1 cellular context compared by ENCODE assay signal in the genomic region with DNA sequence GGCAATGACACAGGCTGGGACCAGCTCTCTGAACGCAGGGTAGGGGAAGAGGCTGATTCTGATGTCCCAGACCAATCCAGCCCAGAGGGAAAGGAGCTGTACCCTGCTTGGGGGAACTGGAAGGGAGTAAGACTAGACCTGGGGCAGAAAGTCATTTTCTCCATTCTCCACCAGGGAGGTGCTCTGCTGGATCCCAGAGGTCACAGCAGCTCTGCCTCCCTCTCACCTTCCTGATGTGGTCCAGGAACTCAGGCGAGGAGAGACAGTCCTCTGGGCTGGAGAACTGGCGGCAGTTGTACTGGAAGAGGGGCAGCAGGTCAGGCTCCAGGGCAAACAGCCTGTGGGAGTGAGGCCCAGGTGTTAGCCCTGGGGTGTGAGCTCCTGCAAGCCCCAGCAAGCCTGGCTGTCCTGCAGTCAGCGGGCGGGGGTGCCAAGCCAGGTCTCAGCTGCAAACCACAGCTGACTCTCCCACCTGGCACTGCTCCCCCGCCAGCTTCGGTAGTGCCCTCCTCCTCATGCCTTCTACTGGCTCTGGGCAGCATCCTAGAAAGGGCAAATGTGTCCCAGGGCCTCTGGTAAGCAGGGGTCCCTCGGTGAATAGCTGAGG.
TF ChIP-seq lines count a peak whose summit lies in the region.

No MANE protein-coding gene starts in this region.

TF ChIP-seq in HCT116, 20 proteins besides CTCF, POLR2A, EP300 and RAD21 (continued from another document):
- no peak for TF ChIP-seq REST (IDR thresholded peaks at IDR 0.05; ENCODE audit: low read depth)
